ENCODE assay signal across 8 cellular contexts in the genomic region with DNA sequence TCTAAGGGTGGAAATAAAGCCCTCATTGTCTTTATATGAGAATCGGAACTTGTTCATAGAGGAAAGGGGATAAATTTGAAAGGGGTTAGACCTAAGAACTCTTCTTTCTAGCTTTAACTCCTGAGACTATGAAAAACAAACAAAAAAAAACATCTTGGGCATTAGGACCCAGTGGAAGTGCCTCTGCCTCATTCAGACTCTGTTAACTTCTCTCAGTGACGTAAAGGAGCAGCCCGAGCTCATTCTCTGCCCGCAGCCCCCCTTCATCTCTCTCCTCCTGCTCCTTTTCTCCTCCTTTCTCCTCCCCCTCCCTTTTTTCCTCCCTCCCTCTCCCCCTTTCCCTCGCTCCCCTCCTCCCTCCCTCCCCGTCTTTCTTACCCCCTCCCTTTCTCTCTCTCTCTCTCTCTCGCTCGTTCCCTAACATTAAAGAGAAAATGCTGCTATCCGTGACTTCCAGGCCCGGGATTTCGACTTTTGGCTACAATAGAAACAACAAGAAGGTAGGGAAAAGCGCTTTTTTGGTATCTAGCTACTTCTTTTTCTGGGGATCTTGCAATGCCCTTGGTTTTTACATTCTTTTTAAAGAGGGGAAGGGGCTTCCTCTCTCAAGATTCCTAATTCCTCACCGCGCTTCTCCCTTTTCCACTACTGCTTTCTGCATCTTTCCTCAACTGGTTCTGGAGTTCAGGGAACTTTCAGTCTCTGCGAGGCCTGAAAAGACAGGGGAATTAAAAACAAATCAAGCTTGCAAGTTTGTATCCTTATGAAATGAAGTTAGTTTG. TPM values are rescaled to one million over a fixed set of nuclear protein-coding genes. Genes with fewer than 3 reads are reported as not detected.
DNase-seq lines count a peak whose midpoint lies in the region; ATAC-seq, FAIRE-seq and TF ChIP-seq lines count a peak whose summit lies in the region.

A gene with protein sequence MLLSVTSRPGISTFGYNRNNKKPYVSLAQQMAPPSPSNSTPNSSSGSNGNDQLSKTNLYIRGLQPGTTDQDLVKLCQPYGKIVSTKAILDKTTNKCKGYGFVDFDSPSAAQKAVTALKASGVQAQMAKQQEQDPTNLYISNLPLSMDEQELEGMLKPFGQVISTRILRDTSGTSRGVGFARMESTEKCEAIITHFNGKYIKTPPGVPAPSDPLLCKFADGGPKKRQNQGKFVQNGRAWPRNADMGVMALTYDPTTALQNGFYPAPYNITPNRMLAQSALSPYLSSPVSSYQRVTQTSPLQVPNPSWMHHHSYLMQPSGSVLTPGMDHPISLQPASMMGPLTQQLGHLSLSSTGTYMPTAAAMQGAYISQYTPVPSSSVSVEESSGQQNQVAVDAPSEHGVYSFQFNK (plus strand): TSS at position 231 of the 782 bp plus-strand sequence. CDS start 204 bp downstream, at position 435.

- TF ChIP-seq POLR2A in gastroesophageal sphincter (IDR thresholded peaks at IDR 0.05), result no peak
- no peak for TF ChIP-seq POLR2A in transverse colon (IDR thresholded peaks at IDR 0.05)

- intact Hi-C loops in transverse colon (cut with DNase I; ENCODE audit: low total_unique reads), result loop anchor here (2.0 kb wide), 1 partner anchor 113 kb away; no protein-coding TSS in a partner anchor

- no peak for TF ChIP-seq EP300 in gastroesophageal sphincter (IDR thresholded peaks at IDR 0.05)
- no peak for TF ChIP-seq EP300 in transverse colon (IDR thresholded peaks at IDR 0.05; ENCODE audit: low read depth)

- H3K4me3 ChIP-seq in KMS-11 (IDR thresholded peaks at IDR 0.05; ENCODE audit: insufficient read depth, low read depth, low read length), result no peak within 1 kb of the TSS
- peak within 1 kb of the TSS; percentile 54 to 97 for H3K4me3 ChIP-seq in gastroesophageal sphincter
- H3K4me3 ChIP-seq in transverse colon, result peak within 1 kb of the TSS; percentile 29 to 63 (median 46)

- in situ Hi-C loops in transverse colon (cut with MboI; ENCODE audit: low pct_ligation_motif_present in 1 of 4, low pct_unique_long_range_greater_than_20kb in 1 of 4, low sequenced_read_pairs in 3 of 4), result no loop called here

- peak within 1 kb of the TSS; percentile 41 for H3K27ac Mint-ChIP-seq in activated naive CD8-positive, alpha-beta T cell
- H3K27ac Mint-ChIP-seq in nephron, result peak within 1 kb of the TSS; percentile 91 to 97 (median 94)

- H3K4me2 ChIP-seq in KMS-11, result peak within 1 kb of the TSS; percentile 31; the same call in 1 of the 2 replicates

- H3K9me3 Mint-ChIP-seq in activated naive CD8-positive, alpha-beta T cell (ENCODE audit: low read depth), result no peaks in the 10 kb centered on the region
- H3K9me3 Mint-ChIP-seq in nephron, result no peaks in the 10 kb centered on the region

- H3K36me3 Mint-ChIP-seq in activated naive CD8-positive, alpha-beta T cell, result no peaks in the 10 kb centered on the region
- H3K36me3 Mint-ChIP-seq in nephron (ENCODE audit: low read depth), result no peaks in the 10 kb centered on the region

- peak within 1 kb of the TSS; percentile 21; the same call in 1 of the 2 replicates for H3K9ac ChIP-seq in KMS-11

- peak; percentile 77 for DNase-seq in RWPE1 (ENCODE audit: low spot score)
- DNase-seq in transverse colon, result peak; percentile 80

- peak within 1 kb of the TSS; percentile 24; the same call in 1 of the 2 replicates for H2AFZ ChIP-seq in KMS-11 (ENCODE audit: low read depth)

- H3K9me3 ChIP-seq in gastroesophageal sphincter, result no peaks in the 10 kb centered on the region
- H3K9me3 ChIP-seq in transverse colon, result no peaks in the 10 kb centered on the region

- H4K20me1 ChIP-seq in KMS-11 (ENCODE audit: insufficient read depth), result no peaks in the 10 kb centered on the region

- H3K36me3 ChIP-seq in KMS-11 (ENCODE audit: insufficient read depth), result no peaks in the 10 kb centered on the region
- no peaks in the 10 kb centered on the region for H3K36me3 ChIP-seq in gastroesophageal sphincter
- H3K36me3 ChIP-seq in transverse colon, result no peaks in the 10 kb centered on the region

- peaks cover 32% of the 10 kb centered on the region for H3K4me1 Mint-ChIP-seq in activated naive CD8-positive, alpha-beta T cell (ENCODE audit: low read depth)
- H3K4me1 Mint-ChIP-seq in nephron, result peaks cover 36% of the 10 kb centered on the region

- POLR2A ChIA-PET in RWPE1 (lab: Yijun Ruan, JAX; ENCODE audit: low non-redundant PET), result no interaction called here

- CTCF ChIA-PET in RWPE1 (lab: Yijun Ruan, JAX), result interaction anchor here (0.6 to 1.0 kb wide), 4 partner anchors 52 to 801 kb away, joined by 3 to 8 read pairs (median 6); no protein-coding TSS in a partner anchor

- no peak within 1 kb of the TSS for H3K27ac ChIP-seq in KMS-11
- H3K27ac ChIP-seq in RWPE1, result peak within 1 kb of the TSS; percentile 71
- H3K27ac ChIP-seq in gastroesophageal sphincter, result peak within 1 kb of the TSS; percentile 84 to 99 (median 90)
- H3K27ac ChIP-seq in transverse colon, result peak within 1 kb of the TSS; percentile 87 to 91 (median 88)

- peak; percentile 97 for FAIRE-seq in G401.6 (lab: Jason Lieb, UNC)

- 0% methylated on average over 10 to 14 of the region's 15 CpGs for WGBS in gastroesophageal sphincter (ENCODE audit: low coverage in 1 of 2), 2 donors
- WGBS in transverse colon (ENCODE audit: low coverage in 1 of 2), 2 donors, result 0 to 4% methylated on average over 9 to 15 of the region's 15 CpGs

- H3K4me3 Mint-ChIP-seq in activated naive CD8-positive, alpha-beta T cell, result peak within 1 kb of the TSS; percentile 71
- peak within 1 kb of the TSS; percentile 86 to 91 (median 88) for H3K4me3 Mint-ChIP-seq in nephron

- ATAC-seq in gastroesophageal sphincter (peak; percentile 96), HG03097 (IDR thresholded peaks at IDR 0.05; ENCODE audit: low FRiP score, unreplicated experiment) (no peak)

- H3K79me2 ChIP-seq in KMS-11 (ENCODE audit: insufficient read depth, low read depth), result no peaks in the 10 kb centered on the region

- H3K27me3 Mint-ChIP-seq in activated naive CD8-positive, alpha-beta T cell, result no peaks in the 10 kb centered on the region
- H3K27me3 Mint-ChIP-seq in nephron (ENCODE audit: low read depth), result no peaks in the 10 kb centered on the region

- peaks cover 10% of the 10 kb centered on the region for H3K4me1 ChIP-seq in KMS-11 (ENCODE audit: low read depth, poor library complexity, severe bottlenecking)
- H3K4me1 ChIP-seq in gastroesophageal sphincter, result peaks cover 0 to 70% (median 23%) of the 10 kb centered on the region in 3 donors
- H3K4me1 ChIP-seq in transverse colon, result peaks cover 0 to 56% (median 17%) of the 10 kb centered on the region in 4 donors

- TF ChIP-seq CTCF in KMS-11 (conservative IDR thresholded peaks at IDR 0.05; ENCODE audit: low read depth, low read length) (no peak), RWPE1 (conservative IDR thresholded peaks at IDR 0.05; ENCODE audit: low read depth) (no peak), gastroesophageal sphincter (IDR thresholded peaks at IDR 0.05) (no peak), nephron (IDR thresholded peaks at IDR 0.05; ENCODE audit: unreplicated experiment in 3 of 3) (no peak), transverse colon (IDR thresholded peaks at IDR 0.05) (no peak)

- H3K27me3 ChIP-seq in KMS-11 (ENCODE audit: insufficient read depth, low read depth) (no peaks in the 10 kb centered on the region), gastroesophageal sphincter (no peaks in the 10 kb centered on the region), transverse colon (no peaks in the 10 kb centered on the region)

RNA-seq across cellular contexts. Expression of the gene that starts here (rescaled TPM):
- 10 to 100 TPM; 25.4 to 50.2 (median 31.8) TPM for total RNA-seq in gastroesophageal sphincter
- total RNA-seq in transverse colon, result 10 to 100 TPM; 17.3 to 55.1 (median 25.2) TPM
